1 cellular context compared by ENCODE assay signal in the genomic region with DNA sequence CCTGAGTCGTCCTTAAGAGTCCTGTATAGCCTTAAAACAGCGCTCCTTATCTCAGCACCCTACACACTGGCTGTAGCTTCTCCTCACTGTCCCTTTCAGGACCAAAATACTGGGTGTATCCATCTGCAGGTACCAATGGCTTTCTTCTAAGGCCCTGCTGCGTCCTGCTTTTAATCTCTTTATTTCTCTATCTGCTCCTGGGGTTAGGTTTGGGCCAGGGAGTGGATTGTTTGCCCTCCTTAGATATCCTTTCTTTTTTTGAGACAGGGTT.
TF ChIP-seq lines count a peak whose summit lies in the region.

No MANE protein-coding gene starts in this region.

TF ChIP-seq in K562, 482 proteins besides CTCF, POLR2A, EP300 and RAD21:
- TF ChIP-seq ZC3H8 (IDR thresholded peaks at IDR 0.05) = no peak
- no peak for TF ChIP-seq ZBTB5 (IDR thresholded peaks at IDR 0.05)
- TF ChIP-seq TRIM25 (IDR thresholded peaks at IDR 0.05; ENCODE audit: borderline replicate concordance) = no peak
- no peak for TF ChIP-seq BMI1 (IDR thresholded peaks at IDR 0.05; ENCODE audit: low read length)
- TF ChIP-seq E2F8 (IDR thresholded peaks at IDR 0.05; ENCODE audit: low read depth, partially characterized antibody) = no peak
- no peak for TF ChIP-seq ZNF316 (IDR thresholded peaks at IDR 0.05)
- TF ChIP-seq JUN (IDR thresholded peaks at IDR 0.05; ENCODE audit: borderline replicate concordance, low read depth, low read length) = no peak
- TF ChIP-seq JUN (CRISPR knock-in tag; IDR thresholded peaks at IDR 0.05; ENCODE audit: borderline replicate concordance) = no peak
- no peak for TF ChIP-seq DIDO1 (tag; IDR thresholded peaks at IDR 0.05; ENCODE audit: low read depth)
- no peak for TF ChIP-seq TSC22D4 (tag; IDR thresholded peaks at IDR 0.05)
- TF ChIP-seq, protein P1, sequence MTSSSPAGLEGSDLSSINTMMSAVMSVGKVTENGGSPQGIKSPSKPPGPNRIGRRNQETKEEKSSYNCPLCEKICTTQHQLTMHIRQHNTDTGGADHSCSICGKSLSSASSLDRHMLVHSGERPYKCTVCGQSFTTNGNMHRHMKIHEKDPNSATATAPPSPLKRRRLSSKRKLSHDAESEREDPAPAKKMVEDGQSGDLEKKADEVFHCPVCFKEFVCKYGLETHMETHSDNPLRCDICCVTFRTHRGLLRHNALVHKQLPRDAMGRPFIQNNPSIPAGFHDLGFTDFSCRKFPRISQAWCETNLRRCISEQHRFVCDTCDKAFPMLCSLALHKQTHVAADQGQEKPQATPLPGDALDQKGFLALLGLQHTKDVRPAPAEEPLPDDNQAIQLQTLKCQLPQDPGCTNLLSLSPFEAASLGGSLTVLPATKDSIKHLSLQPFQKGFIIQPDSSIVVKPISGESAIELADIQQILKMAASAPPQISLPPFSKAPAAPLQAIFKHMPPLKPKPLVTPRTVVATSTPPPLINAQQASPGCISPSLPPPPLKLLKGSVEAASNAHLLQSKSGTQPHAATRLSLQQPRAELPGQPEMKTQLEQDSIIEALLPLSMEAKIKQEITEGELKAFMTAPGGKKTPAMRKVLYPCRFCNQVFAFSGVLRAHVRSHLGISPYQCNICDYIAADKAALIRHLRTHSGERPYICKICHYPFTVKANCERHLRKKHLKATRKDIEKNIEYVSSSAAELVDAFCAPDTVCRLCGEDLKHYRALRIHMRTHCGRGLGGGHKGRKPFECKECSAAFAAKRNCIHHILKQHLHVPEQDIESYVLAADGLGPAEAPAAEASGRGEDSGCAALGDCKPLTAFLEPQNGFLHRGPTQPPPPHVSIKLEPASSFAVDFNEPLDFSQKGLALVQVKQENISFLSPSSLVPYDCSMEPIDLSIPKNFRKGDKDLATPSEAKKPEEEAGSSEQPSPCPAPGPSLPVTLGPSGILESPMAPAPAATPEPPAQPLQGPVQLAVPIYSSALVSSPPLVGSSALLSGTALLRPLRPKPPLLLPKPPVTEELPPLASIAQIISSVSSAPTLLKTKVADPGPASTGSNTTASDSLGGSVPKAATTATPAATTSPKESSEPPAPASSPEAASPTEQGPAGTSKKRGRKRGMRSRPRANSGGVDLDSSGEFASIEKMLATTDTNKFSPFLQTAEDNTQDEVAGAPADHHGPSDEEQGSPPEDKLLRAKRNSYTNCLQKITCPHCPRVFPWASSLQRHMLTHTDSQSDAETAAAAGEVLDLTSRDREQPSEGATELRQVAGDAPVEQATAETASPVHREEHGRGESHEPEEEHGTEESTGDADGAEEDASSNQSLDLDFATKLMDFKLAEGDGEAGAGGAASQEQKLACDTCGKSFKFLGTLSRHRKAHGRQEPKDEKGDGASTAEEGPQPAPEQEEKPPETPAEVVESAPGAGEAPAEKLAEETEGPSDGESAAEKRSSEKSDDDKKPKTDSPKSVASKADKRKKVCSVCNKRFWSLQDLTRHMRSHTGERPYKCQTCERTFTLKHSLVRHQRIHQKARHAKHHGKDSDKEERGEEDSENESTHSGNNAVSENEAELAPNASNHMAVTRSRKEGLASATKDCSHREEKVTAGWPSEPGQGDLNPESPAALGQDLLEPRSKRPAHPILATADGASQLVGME (CRISPR knock-in tag; IDR thresholded peaks at IDR 0.05) = no peak
TF ChIP-seq in K562: peak in this region for 0.
